In the genomic region with DNA sequence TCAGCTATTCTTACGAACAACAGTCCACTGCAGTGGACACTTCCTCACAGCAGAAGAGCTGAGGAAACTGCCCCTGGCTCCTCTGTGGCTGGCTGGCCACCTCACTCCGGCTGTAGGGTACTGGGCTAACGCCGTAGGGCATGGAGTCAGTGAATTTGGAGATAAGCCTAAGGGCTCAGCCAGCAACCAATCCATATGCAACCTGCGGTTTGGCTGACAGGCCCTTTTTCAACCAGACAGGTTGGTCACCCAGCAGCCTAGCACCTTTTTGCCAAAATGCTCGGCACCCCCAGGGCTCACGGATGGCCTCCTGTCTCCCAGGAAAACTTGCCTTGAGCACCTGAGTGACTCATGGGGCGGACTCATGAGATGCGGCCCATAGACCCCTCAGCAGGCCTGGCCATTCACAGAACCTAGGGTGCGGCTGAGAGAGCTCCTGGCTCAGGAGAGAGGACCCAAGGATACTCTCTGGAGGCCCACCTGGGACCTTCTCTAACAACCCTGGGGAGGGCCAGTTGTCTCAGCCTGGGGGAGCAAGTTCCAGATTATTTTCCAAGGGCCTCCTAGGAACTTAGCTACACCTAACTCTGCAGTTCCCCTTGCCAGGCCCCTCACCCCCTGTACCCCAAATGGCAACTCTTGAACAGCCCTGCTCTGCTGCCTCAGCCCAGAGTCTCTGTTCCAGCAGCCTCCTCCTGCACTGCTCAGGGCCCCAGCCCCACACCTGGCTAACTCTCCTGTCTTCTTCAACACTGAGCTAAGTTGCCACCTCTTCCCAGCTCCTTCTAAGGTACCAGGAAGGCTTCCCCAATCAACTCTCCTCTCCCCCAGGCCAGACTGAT, we compare ENCODE assay signal across 13 cellular contexts.
"Had no signal": no experiment of that assay in that cellular context is flagged by ENCODE, and none has a peak within 500 bp of the region (broad histone marks: within the 10 kb centered on the region; RNA-seq: fewer than 3 reads in every experiment).

No MANE protein-coding gene starts in this region.

- H3K4me1 Mint-ChIP-seq: activated CD4-positive, alpha-beta memory T cell treated with anti-CD3 and anti-CD28 coated beads, Interleukin-2, amount 10 ng/mL, durations not matched to agents 7 days and 5 days; activated naive CD4-positive, alpha-beta T cell treated with anti-CD3 and anti-CD28 coated beads, Interleukin-2, amount 10 ng/mL, durations not matched to agents 7 days and 5 days; activated T-helper 17 cell treated with anti-CD3 and anti-CD28 coated beads, Interleukin-2, amount 50 U/mL, for 72 hours; memory B cell had no signal

- DNase-seq: activated CD4-positive, alpha-beta memory T cell treated with anti-CD3 and anti-CD28 coated beads, Interleukin-2, amount 10 ng/mL, durations not matched to agents 7 days and 5 days; activated CD4-positive, alpha-beta T cell treated with anti-CD3 and anti-CD28 coated beads for 1 hour; activated naive CD4-positive, alpha-beta T cell treated with anti-CD3 and anti-CD28 coated beads, Interleukin-2, amount 10 ng/mL, durations not matched to agents 7 days and 5 days; activated T-cell treated with anti-CD3 and anti-CD28 coated beads for 4 hours; esophagus squamous epithelium; foreskin fibroblast; occipital lobe; psoas muscle; stimulated activated CD4-positive, alpha-beta T cell treated with anti-CD3 and anti-CD28 coated beads, Interleukin-2, amount 100 ng/mL, for 48 hours had no signal

- H3K36me3 Mint-ChIP-seq: activated naive CD4-positive, alpha-beta T cell treated with anti-CD3 and anti-CD28 coated beads, Interleukin-2, amount 10 ng/mL, durations not matched to agents 7 days and 5 days; memory B cell; natural killer cell treated with Interleukin-12 subunit alpha and Interleukin-12 subunit beta and Interleukin-15 and Interleukin-18, amount 100 ng/mL, for 72 hours had no signal

- H3K27ac Mint-ChIP-seq: activated CD4-positive, alpha-beta memory T cell treated with anti-CD3 and anti-CD28 coated beads, Interleukin-2, amount 10 ng/mL, durations not matched to agents 7 days and 5 days; activated naive CD4-positive, alpha-beta T cell treated with anti-CD3 and anti-CD28 coated beads, Interleukin-2, amount 10 ng/mL, durations not matched to agents 7 days and 5 days; activated T-helper 17 cell treated with anti-CD3 and anti-CD28 coated beads, Interleukin-2, amount 50 U/mL, for 72 hours; memory B cell; natural killer cell treated with Interleukin-12 subunit alpha and Interleukin-12 subunit beta and Interleukin-15 and Interleukin-18, amount 100 ng/mL, for 72 hours had no signal

- H3K9me3 Mint-ChIP-seq: activated CD4-positive, alpha-beta memory T cell treated with anti-CD3 and anti-CD28 coated beads, Interleukin-2, amount 10 ng/mL, durations not matched to agents 7 days and 5 days; activated naive CD4-positive, alpha-beta T cell treated with anti-CD3 and anti-CD28 coated beads, Interleukin-2, amount 10 ng/mL, durations not matched to agents 7 days and 5 days; activated T-helper 17 cell treated with anti-CD3 and anti-CD28 coated beads, Interleukin-2, amount 50 U/mL, for 72 hours; memory B cell; natural killer cell treated with Interleukin-12 subunit alpha and Interleukin-12 subunit beta and Interleukin-15 and Interleukin-18, amount 100 ng/mL, for 72 hours had no signal

- H3K27ac ChIP-seq: adrenal gland, esophagus squamous epithelium, psoas muscle had no signal

- H3K4me3 ChIP-seq: adrenal gland, esophagus squamous epithelium, psoas muscle had no signal

- H3K27me3 Mint-ChIP-seq: activated naive CD4-positive, alpha-beta T cell treated with anti-CD3 and anti-CD28 coated beads, Interleukin-2, amount 10 ng/mL, durations not matched to agents 7 days and 5 days had no signal

- H3K4me3 Mint-ChIP-seq: activated CD4-positive, alpha-beta memory T cell treated with anti-CD3 and anti-CD28 coated beads, Interleukin-2, amount 10 ng/mL, durations not matched to agents 7 days and 5 days; activated naive CD4-positive, alpha-beta T cell treated with anti-CD3 and anti-CD28 coated beads, Interleukin-2, amount 10 ng/mL, durations not matched to agents 7 days and 5 days; activated T-helper 17 cell treated with anti-CD3 and anti-CD28 coated beads, Interleukin-2, amount 50 U/mL, for 72 hours; memory B cell; natural killer cell treated with Interleukin-12 subunit alpha and Interleukin-12 subunit beta and Interleukin-15 and Interleukin-18, amount 100 ng/mL, for 72 hours had no signal
